In genomic region chr18:30888344-30888743, GRCh38 we compare ENCODE assay signal across 1 cellular context.
TF ChIP-seq lines count a peak whose summit lies in the region.

No MANE protein-coding gene starts in this region.

TF ChIP-seq in WTC11, 78 proteins besides CTCF, POLR2A, EP300 and RAD21 (continued from another document):
- TF ChIP-seq ZSCAN18 (CRISPR knock-in tag; IDR thresholded peaks at IDR 0.05) (no peak), ZNF396 (CRISPR knock-in tag; IDR thresholded peaks at IDR 0.05; ENCODE audit: borderline replicate concordance) (no peak), ZMAT4 (CRISPR knock-in tag; IDR thresholded peaks at IDR 0.05) (no peak), CDX4 (CRISPR knock-in tag; IDR thresholded peaks at IDR 0.05; ENCODE audit: borderline replicate concordance) (no peak), AR (CRISPR knock-in tag; IDR thresholded peaks at IDR 0.05) (no peak), KAT7 (CRISPR knock-in tag; IDR thresholded peaks at IDR 0.05; ENCODE audit: borderline replicate concordance) (no peak), PRDM15 (CRISPR knock-in tag; IDR thresholded peaks at IDR 0.05) (no peak), TP53 (CRISPR knock-in tag; IDR thresholded peaks at IDR 0.05) (no peak)
